1 cellular context compared by ENCODE assay signal in the genomic region with DNA sequence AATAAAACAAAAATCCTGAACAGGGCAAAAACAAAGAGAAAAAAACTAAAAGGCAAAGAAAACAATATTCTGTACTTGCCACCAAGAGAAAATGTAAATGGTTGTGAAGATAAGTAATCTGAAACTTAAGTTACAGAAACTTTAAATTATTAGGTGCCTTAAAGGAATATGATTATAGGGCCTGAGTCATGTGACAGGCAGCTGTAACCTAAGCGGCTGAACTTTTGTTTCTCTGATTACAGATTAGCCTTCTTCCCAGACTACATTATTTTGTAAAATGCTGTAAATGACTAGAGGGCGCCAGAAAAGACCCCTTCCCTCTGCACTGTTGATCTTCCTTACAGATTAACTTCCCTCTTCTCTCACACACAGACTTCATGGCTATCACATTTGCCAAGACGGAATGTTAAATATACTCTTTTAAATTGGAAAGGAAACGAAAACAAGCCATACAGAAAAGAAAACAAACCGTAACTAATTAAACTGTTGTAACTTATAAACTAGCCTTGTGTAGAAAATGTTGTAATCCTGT.
TF ChIP-seq lines count a peak whose summit lies in the region.

No MANE protein-coding gene starts in this region.

TF ChIP-seq in IMR-90, 13 proteins besides CTCF, POLR2A, EP300 and RAD21:
- TF ChIP-seq, protein P1, sequence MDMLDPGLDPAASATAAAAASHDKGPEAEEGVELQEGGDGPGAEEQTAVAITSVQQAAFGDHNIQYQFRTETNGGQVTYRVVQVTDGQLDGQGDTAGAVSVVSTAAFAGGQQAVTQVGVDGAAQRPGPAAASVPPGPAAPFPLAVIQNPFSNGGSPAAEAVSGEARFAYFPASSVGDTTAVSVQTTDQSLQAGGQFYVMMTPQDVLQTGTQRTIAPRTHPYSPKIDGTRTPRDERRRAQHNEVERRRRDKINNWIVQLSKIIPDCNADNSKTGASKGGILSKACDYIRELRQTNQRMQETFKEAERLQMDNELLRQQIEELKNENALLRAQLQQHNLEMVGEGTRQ (IDR thresholded peaks at IDR 0.05; ENCODE audit: low read depth, low read length), result peak; percentile 67
- TF ChIP-seq MXI1 (IDR thresholded peaks at IDR 0.05; ENCODE audit: borderline replicate concordance, low read depth, low read length), result no peak
